In the genomic region with DNA sequence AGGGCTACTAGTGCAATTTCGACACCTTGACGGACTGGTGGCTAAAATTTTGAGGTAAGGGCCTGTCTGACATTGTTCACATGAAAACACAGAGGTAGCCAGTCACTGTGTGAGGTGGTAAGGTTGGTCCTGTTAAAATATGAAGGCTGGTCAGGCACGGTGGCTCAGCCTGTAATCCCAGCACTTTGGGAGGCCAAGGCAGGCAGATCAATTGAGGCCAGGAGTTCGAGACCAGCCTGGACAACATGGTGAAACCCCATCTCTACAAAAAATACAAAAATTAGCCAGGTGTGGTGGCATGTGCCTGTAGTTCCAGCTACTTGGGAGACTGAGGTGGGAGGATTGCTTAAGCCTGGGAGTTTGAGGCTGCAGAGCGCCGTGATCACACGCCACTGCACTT, we compare ENCODE assay signal across 8 cellular contexts. TPM values are rescaled to one million over a fixed set of nuclear protein-coding genes. Genes with fewer than 3 reads are reported as not detected.
A peak's percentile ranks its signal among the peaks of the same experiment; 100 is the strongest.
DNase-seq lines count a peak whose midpoint lies in the region; ATAC-seq and TF ChIP-seq lines count a peak whose summit lies in the region.
"Not testable (repeated sequence)": the region's sequence is repeated elsewhere in the genome, so short reads cannot be mapped to it uniquely, and the experiment has no call there.

No MANE protein-coding gene starts in this region.

- not testable (repeated sequence) for H3K4me3 ChIP-seq in Loucy (ENCODE audit: low read length, poor library complexity, severe bottlenecking); left lung; psoas muscle; thyroid gland (replicated peaks in 1 of 3)

- H3K4me1 ChIP-seq in Loucy (ENCODE audit: insufficient read depth, low read length, poor library complexity, severe bottlenecking) (peaks cover 58% of the 10 kb centered on the region), left lung (peaks cover 22 to 52% of the 10 kb centered on the region in 2 donors), psoas muscle (peaks cover 58% of the 10 kb centered on the region), thyroid gland (peaks cover 15 to 52% of the 10 kb centered on the region in 2 donors)

- not testable (repeated sequence) for TF ChIP-seq CTCF in C4-2B (conservative IDR thresholded peaks at IDR 0.05); Loucy (conservative IDR thresholded peaks at IDR 0.05; ENCODE audit: low read length); VCaP (conservative IDR thresholded peaks at IDR 0.05); chondrocyte (IDR thresholded peaks at IDR 0.05); left lung (IDR thresholded peaks at IDR 0.05); psoas muscle (IDR thresholded peaks at IDR 0.05); thyroid gland (IDR thresholded peaks at IDR 0.05)

- H3K9me2 ChIP-seq in Loucy (replicated peaks; ENCODE audit: low read depth, low read length), result not testable (repeated sequence)

- H3K9me3 ChIP-seq in Loucy (ENCODE audit: insufficient read depth, low read depth, low read length); left lung; psoas muscle; thyroid gland: not testable (repeated sequence)

- not testable (repeated sequence) for H3K27me3 Mint-ChIP-seq in activated T-helper 2 cell treated with anti-CD3 and anti-CD28 coated beads, Interferon-gamma antibody, Interleukin-2, Interleukin-4, amounts not matched to agents 10 μg/mL and 5 μg/mL and 100 μg/mL, durations not matched to agents 14 hours and 24 hours and 36 hours (ENCODE audit: low read depth); chondrocyte (ENCODE audit: low read depth)

- H3K27ac Mint-ChIP-seq in activated T-helper 2 cell treated with anti-CD3 and anti-CD28 coated beads, Interferon-gamma antibody, Interleukin-2, Interleukin-4, amounts not matched to agents 10 μg/mL and 5 μg/mL and 100 μg/mL, durations not matched to agents 14 hours and 24 hours and 36 hours, result peak overlapping the region; percentile 86
- H3K27ac Mint-ChIP-seq in chondrocyte (ENCODE audit: unreplicated experiment), result peak overlapping the region; percentile 84

- H3K27me3 ChIP-seq in Loucy (ENCODE audit: insufficient read depth, low read length, poor library complexity, severe bottlenecking); left lung; psoas muscle (ENCODE audit: insufficient read depth in 3 of 3, low read length in 2 of 3); thyroid gland: not testable (repeated sequence)

- not testable (repeated sequence) for H4K20me1 ChIP-seq in Loucy (ENCODE audit: insufficient read depth, low read length, poor library complexity, severe bottlenecking)

- not testable (repeated sequence) for H3K4me3 Mint-ChIP-seq in activated T-helper 2 cell treated with anti-CD3 and anti-CD28 coated beads, Interferon-gamma antibody, Interleukin-2, Interleukin-4, amounts not matched to agents 10 μg/mL and 5 μg/mL and 100 μg/mL, durations not matched to agents 14 hours and 24 hours and 36 hours (ENCODE audit: low read depth); chondrocyte (ENCODE audit: unreplicated experiment)

- TF ChIP-seq POLR2A in thyroid gland (IDR thresholded peaks at IDR 0.05), result not testable (repeated sequence)

- H3K36me3 Mint-ChIP-seq in activated T-helper 2 cell treated with anti-CD3 and anti-CD28 coated beads, Interferon-gamma antibody, Interleukin-2, Interleukin-4, amounts not matched to agents 10 μg/mL and 5 μg/mL and 100 μg/mL, durations not matched to agents 14 hours and 24 hours and 36 hours (ENCODE audit: low read depth); chondrocyte (ENCODE audit: low read depth): not testable (repeated sequence)

- not testable (repeated sequence) for H3K9me3 Mint-ChIP-seq in activated T-helper 2 cell treated with anti-CD3 and anti-CD28 coated beads, Interferon-gamma antibody, Interleukin-2, Interleukin-4, amounts not matched to agents 10 μg/mL and 5 μg/mL and 100 μg/mL, durations not matched to agents 14 hours and 24 hours and 36 hours; chondrocyte (ENCODE audit: low read depth)

- intact Hi-C loops in activated T-helper 2 cell treated with anti-CD3 and anti-CD28 coated beads, Interferon-gamma antibody, Interleukin-2, Interleukin-4, amounts not matched to agents 10 μg/mL and 5 μg/mL and 100 μg/mL, durations not matched to agents 14 hours and 24 hours and 36 hours (cut with micrococcal nuclease); left lung (cut with DNase I); psoas muscle (cut with DNase I); thyroid gland (cut with DNase I): not testable (repeated sequence)

- 86 to 92% (median 86%) methylated on average over 7 of the region's 7 CpGs for WGBS in psoas muscle, 3 donors
- WGBS in thyroid gland, 2 donors, result 95 to 96% methylated on average over 7 of the region's 7 CpGs

- ATAC-seq in left lung, psoas muscle: not testable (repeated sequence)

- H3F3A ChIP-seq in Loucy (ENCODE audit: low read depth), result not testable (repeated sequence)

- H3K9ac ChIP-seq in Loucy (ENCODE audit: low read depth, low read length, poor library complexity, severe bottlenecking), result peak overlapping the region; percentile 49

- DNase-seq in activated T-helper 2 cell treated with anti-CD3 and anti-CD28 coated beads, Interferon-gamma antibody, Interleukin-2, Interleukin-4, amounts not matched to agents 10 μg/mL and 5 μg/mL and 100 μg/mL, durations not matched to agents 14 hours and 24 hours and 36 hours (ENCODE audit: low spot score); chondrocyte (ENCODE audit: low spot score); left lung; psoas muscle; thyroid gland: not testable (repeated sequence)

- H3K27ac ChIP-seq in C4-2B, result peak overlapping the region; percentile 31
- H3K27ac ChIP-seq in VCaP, result peak overlapping the region; percentile 34; the same call in 1 of the 2 replicates
- H3K27ac ChIP-seq in left lung, result peak overlapping the region; percentile 19 to 77
- peak overlapping the region; percentile 91 for H3K27ac ChIP-seq in psoas muscle
- peak overlapping the region; percentile 81 to 89 (median 84) for H3K27ac ChIP-seq in thyroid gland

- peaks cover 61% of the 10 kb centered on the region for H3K4me1 Mint-ChIP-seq in activated T-helper 2 cell treated with anti-CD3 and anti-CD28 coated beads, Interferon-gamma antibody, Interleukin-2, Interleukin-4, amounts not matched to agents 10 μg/mL and 5 μg/mL and 100 μg/mL, durations not matched to agents 14 hours and 24 hours and 36 hours (ENCODE audit: low read depth)
- peaks cover 29% of the 10 kb centered on the region for H3K4me1 Mint-ChIP-seq in chondrocyte (ENCODE audit: low read depth)

- H3K4me2 ChIP-seq in Loucy (ENCODE audit: low read depth, low read length, poor library complexity, severe bottlenecking), result not testable (repeated sequence)

- H3K79me2 ChIP-seq in Loucy (ENCODE audit: insufficient read depth, low read length), result not testable (repeated sequence)

- not testable (repeated sequence) for H3K36me3 ChIP-seq in Loucy (ENCODE audit: insufficient read depth, low read length); left lung; psoas muscle (ENCODE audit: insufficient read depth in 1 of 2, low read depth in 1 of 2); thyroid gland

- H2AFZ ChIP-seq in Loucy (ENCODE audit: low read length), result not testable (repeated sequence)

RNA-seq across cellular contexts. Expression of a gene that starts 34.0 kb away (rescaled TPM):
- total RNA-seq in activated T-helper 2 cell treated with anti-CD3 and anti-CD28 coated beads, Interferon-gamma antibody, Interleukin-2, Interleukin-4, amounts not matched to agents 10 μg/mL and 5 μg/mL and 100 μg/mL, durations not matched to agents 14 hours and 24 hours and 36 hours, result 543 and 569 TPM in 2 replicates
- 68.5 to 241 TPM (median 227 TPM) in 3 replicates for total RNA-seq in chondrocyte
- 10 to 100 TPM; 40.7 to 73.8 TPM for total RNA-seq in left lung
- 100 to 1,000 TPM in 1 of 4 donors, 10 to 100 TPM in 3; 16.1 to 220 (median 65.4) TPM for total RNA-seq in psoas muscle
- polyA plus RNA-seq in psoas muscle, result 100 to 1,000 TPM; 114 to 744 (median 487) TPM
- total RNA-seq in thyroid gland, result 100 to 1,000 TPM in 3 of 4 donors, 10 to 100 TPM in 1; 93.0 to 309 (median 134) TPM

RNA-seq across cellular contexts. Expression of a gene that starts 47.0 kb away (rescaled TPM):
- 27.6 and 34.0 TPM in 2 replicates for total RNA-seq in activated T-helper 2 cell treated with anti-CD3 and anti-CD28 coated beads, Interferon-gamma antibody, Interleukin-2, Interleukin-4, amounts not matched to agents 10 μg/mL and 5 μg/mL and 100 μg/mL, durations not matched to agents 14 hours and 24 hours and 36 hours
- 27.3 to 29.8 TPM (median 28.7 TPM) in 3 replicates for total RNA-seq in chondrocyte
- 10 to 100 TPM; 30.9 to 38.9 TPM for total RNA-seq in left lung
- total RNA-seq in psoas muscle, result 10 to 100 TPM; 24.0 to 38.7 (median 34.0) TPM
- polyA plus RNA-seq in psoas muscle, result 10 to 100 TPM; 22.1 to 24.9 (median 22.5) TPM
- total RNA-seq in thyroid gland, result 10 to 100 TPM; 31.6 to 49.7 (median 44.1) TPM

Comparison
In these comparisons a context has a peak if more than half of its experiments do, and no peak if none do; other contexts are left out.
1. H3K27ac ChIP-seq: peak in every context shown above with its lines; median percentile 91 in psoas muscle; 84 in thyroid gland; 48 in left lung; 34 in VCaP; 31 in C4-2B.